Comparison of ENCODE assay signal across 24 cellular contexts in the genomic region with DNA sequence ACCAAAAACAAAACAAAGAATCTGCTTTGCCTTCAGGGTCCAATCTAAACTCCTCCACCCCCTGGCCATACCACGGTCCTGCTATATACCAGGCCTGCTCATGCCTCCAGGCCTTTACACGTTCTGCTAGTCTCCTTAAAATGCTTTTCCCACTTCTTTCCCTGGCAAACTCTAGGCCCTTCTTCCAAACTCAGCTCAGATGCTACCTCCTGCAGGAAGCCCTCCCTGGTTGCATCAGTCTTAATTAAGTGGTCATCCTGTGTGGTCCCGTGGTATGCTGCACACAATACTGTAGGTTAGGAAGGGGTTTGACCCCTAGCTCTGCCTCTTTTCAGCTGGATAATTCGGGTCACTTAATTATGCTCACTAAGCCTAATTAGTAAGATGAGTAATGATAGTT.
DNase-seq lines count a peak whose midpoint lies in the region; ATAC-seq and TF ChIP-seq lines count a peak whose summit lies in the region.
"Had no signal": no experiment of that assay in that cellular context is flagged by ENCODE, and none has a peak within 500 bp of the region (broad histone marks: within the 10 kb centered on the region; RNA-seq: fewer than 3 reads in every experiment).

No MANE protein-coding gene starts in this region.

- H2BK5ac ChIP-seq in mesendoderm (ENCODE audit: low read length): no peak overlapping the region

- peak overlapping the region; percentile 83 for H3K27ac Mint-ChIP-seq in HFFc6
- peak overlapping the region; percentile 26 for H3K27ac Mint-ChIP-seq in WTC11
- H3K27ac Mint-ChIP-seq in type B pancreatic cell: peak overlapping the region; percentile 96
- H3K27ac Mint-ChIP-seq in T-helper 2 cell treated with Interferon-gamma antibody and Interleukin-4, amounts not matched to agents 5 μg/mL and 100 μg/mL, for 36 hours: no peak overlapping the region
- H3K27ac Mint-ChIP-seq: activated CD4-positive, alpha-beta T cell treated with anti-CD3 and anti-CD28 coated beads, Interleukin-2, amount 10 ng/mL, durations not matched to agents 24 days and 14 days; CD4-positive, alpha-beta T cell; endodermal cell; stimulated activated naive B cell treated with anti-CD40 and anti-IgM and Interleukin-4, amounts not matched to agents 10 μg/mL and 1 μg/mL and 100 μg/mL, for 72 hours; T-helper 17 cell had no signal

- H4K8ac ChIP-seq in mesendoderm (ENCODE audit: low read depth, low read length): no peak overlapping the region

- no peak for ATAC-seq in WTC11
- ATAC-seq: stimulated activated naive B cell treated with anti-CD40 and anti-IgM and Interleukin-4, amounts not matched to agents 10 μg/mL and 1 μg/mL and 100 μg/mL, for 72 hours; T-helper 17 cell had no signal

- no peak overlapping the region for H2BK15ac ChIP-seq in mesendoderm (replicated peaks; ENCODE audit: low read depth)

- no peak overlapping the region for H4K5ac ChIP-seq in mesendoderm (ENCODE audit: low read length)

- CTCF ChIA-PET in WTC11 (lab: Charles Lee): interaction anchor here (0.7 to 2.9 kb wide), 6 partner anchors 11 to 650 kb away, joined by 3 to 13 read pairs (median 4); no protein-coding TSS in a partner anchor

- no peak overlapping the region for H3K27ac ChIP-seq in mesendoderm (ENCODE audit: low read depth, low read length)
- H3K27ac ChIP-seq: SK-N-MC, spleen, suprapubic skin had no signal

- H3K36me3 ChIP-seq in mesendoderm (ENCODE audit: control insufficient read depth, insufficient read depth, low read length): no peaks in the 10 kb centered on the region
- H3K36me3 ChIP-seq: spleen, suprapubic skin had no signal

- peaks cover 31% of the 10 kb centered on the region for H3K4me1 Mint-ChIP-seq in HFFc6 (ENCODE audit: low read depth)
- H3K4me1 Mint-ChIP-seq in WTC11: peaks cover 44% of the 10 kb centered on the region
- peaks cover 37% of the 10 kb centered on the region for H3K4me1 Mint-ChIP-seq in type B pancreatic cell (ENCODE audit: unreplicated experiment)
- no peaks in the 10 kb centered on the region for H3K4me1 Mint-ChIP-seq in T-helper 2 cell treated with Interferon-gamma antibody and Interleukin-4, amounts not matched to agents 5 μg/mL and 100 μg/mL, for 36 hours (ENCODE audit: low read depth)
- H3K4me1 Mint-ChIP-seq: activated CD4-positive, alpha-beta T cell treated with anti-CD3 and anti-CD28 coated beads, Interleukin-2, amount 10 ng/mL, durations not matched to agents 24 days and 14 days; stimulated activated naive B cell treated with anti-CD40 and anti-IgM and Interleukin-4, amounts not matched to agents 10 μg/mL and 1 μg/mL and 100 μg/mL, for 72 hours; T-helper 17 cell had no signal

- no peak overlapping the region for H3K23ac ChIP-seq in mesendoderm (ENCODE audit: low read length)

- WGBS in mesendoderm (ENCODE audit: extremely low coverage, insufficient coverage, low lambda C conversion rate): no CpG with 5 or more reads among the region's 4 CpGs

- no peaks in the 10 kb centered on the region for H3K27me3 ChIP-seq in mesendoderm (ENCODE audit: insufficient read depth, low read length, poor library complexity)
- H3K27me3 ChIP-seq: spleen, suprapubic skin had no signal

- no peak for DNase-seq in HFFc6
- no peak for DNase-seq in WTC11 (ENCODE audit: low spot score)
- DNase-seq in mesendoderm: peak; percentile 47
- DNase-seq in type B pancreatic cell (ENCODE audit: extremely low spot score, unreplicated experiment): no peak
- DNase-seq in globus pallidus (ENCODE audit: low spot score): no peak
- DNase-seq in H4 (ENCODE audit: low spot score): no peak
- no peak for DNase-seq in T-helper 2 cell treated with Interferon-gamma antibody and Interleukin-4, amounts not matched to agents 5 μg/mL and 100 μg/mL, for 36 hours (ENCODE audit: low spot score)
- DNase-seq: activated CD4-positive, alpha-beta T cell treated with anti-CD3 and anti-CD28 coated beads, Interleukin-2, amount 10 ng/mL, durations not matched to agents 24 days and 14 days; activated naive CD4-positive, alpha-beta T cell treated with Interleukin-2 at 50 U/mL for 16 hours; activated T-cell treated with anti-CD3 and anti-CD28 coated beads, Interleukin-2, amount 50 U/mL, for 48 hours; CD4-positive, alpha-beta T cell; cortex of kidney; DMS153; kidney; NCI-H1092; NCI-H1930; NCI-H526 treated with DMSO at 0.1 percent for 48 hours; spleen; stimulated activated CD4-positive, alpha-beta T cell treated with anti-CD3 and anti-CD28 coated beads, Interleukin-4, amount 100 ng/mL, for 24 hours; stimulated activated naive B cell treated with anti-CD40 and anti-IgM and Interleukin-4, amounts not matched to agents 10 μg/mL and 1 μg/mL and 100 μg/mL, for 72 hours; T-helper 17 cell had no signal

- peak overlapping the region; percentile 79; the same call in 1 of the 2 replicates for H3K4me3 Mint-ChIP-seq in HFFc6
- H3K4me3 Mint-ChIP-seq in WTC11: no peak overlapping the region
- H3K4me3 Mint-ChIP-seq in type B pancreatic cell: no peak overlapping the region
- no peak overlapping the region for H3K4me3 Mint-ChIP-seq in T-helper 2 cell treated with Interferon-gamma antibody and Interleukin-4, amounts not matched to agents 5 μg/mL and 100 μg/mL, for 36 hours
- H3K4me3 Mint-ChIP-seq: activated CD4-positive, alpha-beta T cell treated with anti-CD3 and anti-CD28 coated beads, Interleukin-2, amount 10 ng/mL, durations not matched to agents 24 days and 14 days; CD4-positive, alpha-beta T cell; endodermal cell; stimulated activated naive B cell treated with anti-CD40 and anti-IgM and Interleukin-4, amounts not matched to agents 10 μg/mL and 1 μg/mL and 100 μg/mL, for 72 hours; T-helper 17 cell had no signal

- 0 out of 2 replicates have a peak, but pooled peaks cover 7% of the 10 kb centered on the region for H3K36me3 Mint-ChIP-seq in HFFc6 (ENCODE audit: low read depth)
- H3K36me3 Mint-ChIP-seq in WTC11: 0 out of 2 replicates have a peak, but pooled peaks cover 4% of the 10 kb centered on the region
- H3K36me3 Mint-ChIP-seq in type B pancreatic cell: peaks cover 3% of the 10 kb centered on the region
- no peaks in the 10 kb centered on the region for H3K36me3 Mint-ChIP-seq in T-helper 2 cell treated with Interferon-gamma antibody and Interleukin-4, amounts not matched to agents 5 μg/mL and 100 μg/mL, for 36 hours (ENCODE audit: low read depth)
- H3K36me3 Mint-ChIP-seq: stimulated activated naive B cell treated with anti-CD40 and anti-IgM and Interleukin-4, amounts not matched to agents 10 μg/mL and 1 μg/mL and 100 μg/mL, for 72 hours had no signal

- H3K79me2 ChIP-seq in mesendoderm (ENCODE audit: control insufficient read depth, insufficient read depth, low read length): no peaks in the 10 kb centered on the region

- no peak overlapping the region for H3K9ac ChIP-seq in mesendoderm (ENCODE audit: low read length)

- peak overlapping the region; percentile 0 for H3K56ac ChIP-seq in mesendoderm (ENCODE audit: low read length)

- no peak overlapping the region for H3K4me2 ChIP-seq in mesendoderm (ENCODE audit: low read length)

- no peaks in the 10 kb centered on the region for H3K79me1 ChIP-seq in mesendoderm (ENCODE audit: low read length)

- TF ChIP-seq CTCF in HFFc6 (IDR thresholded peaks at IDR 0.05) (no peak), WTC11 (IDR thresholded peaks at IDR 0.05) (no peak), type B pancreatic cell (conservative IDR thresholded peaks at IDR 0.05) (no peak)

- peaks cover 20% of the 10 kb centered on the region for H3K4me1 ChIP-seq in mesendoderm (ENCODE audit: control insufficient read depth, low read depth, low read length)
- H3K4me1 ChIP-seq: spleen had no signal

- H3K18ac ChIP-seq in mesendoderm (ENCODE audit: low read length): no peak overlapping the region

- POLR2A ChIA-PET in WTC11 (lab: Charles Lee): interaction anchor here (0.9 kb wide), 1 partner anchor 85 kb away, joined by 4 read pairs; no protein-coding TSS in a partner anchor

- no peak overlapping the region for H3K4me3 ChIP-seq in mesendoderm (ENCODE audit: low read length)
- H3K4me3 ChIP-seq: SK-N-MC, spleen, suprapubic skin had no signal

- peaks cover 5% of the 10 kb centered on the region; the same call in 1 of the 2 replicates for H3K27me3 Mint-ChIP-seq in HFFc6 (ENCODE audit: insufficient read depth)
- H3K27me3 Mint-ChIP-seq in WTC11 (ENCODE audit: low read depth): no peaks in the 10 kb centered on the region; the same call in 1 of the 2 replicates
- H3K27me3 Mint-ChIP-seq in type B pancreatic cell: no peaks in the 10 kb centered on the region
- H3K27me3 Mint-ChIP-seq in T-helper 2 cell treated with Interferon-gamma antibody and Interleukin-4, amounts not matched to agents 5 μg/mL and 100 μg/mL, for 36 hours (ENCODE audit: low read depth): peaks cover 4% of the 10 kb centered on the region

- H3K9me3 Mint-ChIP-seq in HFFc6 (no peaks in the 10 kb centered on the region), WTC11 (peaks cover 12% of the 10 kb centered on the region), type B pancreatic cell (peaks cover 5% of the 10 kb centered on the region)
- H3K9me3 Mint-ChIP-seq in T-helper 2 cell treated with Interferon-gamma antibody and Interleukin-4, amounts not matched to agents 5 μg/mL and 100 μg/mL, for 36 hours: no peaks in the 10 kb centered on the region
- H3K9me3 Mint-ChIP-seq: activated CD4-positive, alpha-beta T cell treated with anti-CD3 and anti-CD28 coated beads, Interleukin-2, amount 10 ng/mL, durations not matched to agents 24 days and 14 days had no signal

- peak overlapping the region; percentile 47 for H2AK5ac ChIP-seq in mesendoderm (ENCODE audit: low read length)

- no peak overlapping the region for H3K4ac ChIP-seq in mesendoderm (ENCODE audit: low read depth, low read length)

- H2BK120ac ChIP-seq in mesendoderm (ENCODE audit: low read depth, low read length): no peak overlapping the region

TF ChIP-seq in WTC11, 78 proteins besides CTCF, POLR2A, EP300 and RAD21 (continues in another document):
- no peak for TF ChIP-seq TCF7 (CRISPR knock-in tag; IDR thresholded peaks at IDR 0.05; ENCODE audit: low read depth)
- TF ChIP-seq PREB (CRISPR knock-in tag; IDR thresholded peaks at IDR 0.05; ENCODE audit: borderline replicate concordance): no peak
- no peak for TF ChIP-seq ATF1 (CRISPR knock-in tag; IDR thresholded peaks at IDR 0.05)
- TF ChIP-seq MXD4 (CRISPR knock-in tag; IDR thresholded peaks at IDR 0.05; ENCODE audit: borderline replicate concordance): no peak
